Comparison of ENCODE assay signal across 13 cellular contexts in genomic region chr1:199172286-199173124, GRCh38.
A peak's percentile ranks its signal among the peaks of the same experiment; 100 is the strongest.
DNase-seq lines count a peak whose midpoint lies in the region; ATAC-seq and TF ChIP-seq lines count a peak whose summit lies in the region.
"Had no signal": no experiment of that assay in that cellular context is flagged by ENCODE, and none has a peak within 500 bp of the region (broad histone marks: within the 10 kb centered on the region; RNA-seq: fewer than 3 reads in every experiment).

No MANE protein-coding gene starts in this region.

- in situ Hi-C loops in gastrocnemius medialis (cut with MboI; ENCODE audit: low sequenced_read_pairs in 4 of 4) = no loop called here

- no peaks in the 10 kb centered on the region for H3K27me3 ChIP-seq in gastrocnemius medialis

- intact Hi-C loops in activated CD4-positive, alpha-beta memory T cell treated with anti-CD3 and anti-CD28 coated beads for 36 hours (cut with micrococcal nuclease) = loop anchor here (1.0 to 5.0 kb wide), 7 partner anchors 54 to 650 kb away; no protein-coding TSS in a partner anchor
- intact Hi-C loops in gastrocnemius medialis (cut with DNase I; ENCODE audit: low total_unique reads) = no loop called here

- H3K27me3 Mint-ChIP-seq in activated CD4-positive, alpha-beta memory T cell treated with anti-CD3 and anti-CD28 coated beads for 36 hours = no peaks in the 10 kb centered on the region
- peaks cover 2% of the 10 kb centered on the region for H3K27me3 Mint-ChIP-seq in activated CD4-positive, alpha-beta memory T cell treated with anti-CD3 and anti-CD28 coated beads, Interleukin-2, amount 10 ng/mL, durations not matched to agents 7 days and 5 days
- H3K27me3 Mint-ChIP-seq in activated CD8-positive, alpha-beta T cell treated with anti-CD3 and anti-CD28 coated beads, Interleukin-2, amount 10 ng/mL, durations not matched to agents 7 days and 5 days (ENCODE audit: low read depth) = peaks cover 1% of the 10 kb centered on the region
- no peaks in the 10 kb centered on the region for H3K27me3 Mint-ChIP-seq in stimulated activated memory B cell treated with anti-CD40 and anti-IgM and Interleukin-4, amounts not matched to agents 10 μg/mL and 1 μg/mL and 100 μg/mL, for 72 hours

- no peaks in the 10 kb centered on the region for H3K36me3 Mint-ChIP-seq in activated CD4-positive, alpha-beta memory T cell treated with anti-CD3 and anti-CD28 coated beads for 36 hours
- no peaks in the 10 kb centered on the region for H3K36me3 Mint-ChIP-seq in activated CD4-positive, alpha-beta memory T cell treated with anti-CD3 and anti-CD28 coated beads, Interleukin-2, amount 10 ng/mL, durations not matched to agents 7 days and 5 days (ENCODE audit: low read depth)
- peaks cover 2% of the 10 kb centered on the region for H3K36me3 Mint-ChIP-seq in activated CD8-positive, alpha-beta T cell treated with anti-CD3 and anti-CD28 coated beads, Interleukin-2, amount 10 ng/mL, durations not matched to agents 7 days and 5 days (ENCODE audit: low read depth)
- no peaks in the 10 kb centered on the region for H3K36me3 Mint-ChIP-seq in stimulated activated memory B cell treated with anti-CD40 and anti-IgM and Interleukin-4, amounts not matched to agents 10 μg/mL and 1 μg/mL and 100 μg/mL, for 72 hours

- peaks cover 51% of the 10 kb centered on the region for H3K4me1 Mint-ChIP-seq in activated CD4-positive, alpha-beta memory T cell treated with anti-CD3 and anti-CD28 coated beads for 36 hours (ENCODE audit: low read depth)
- peaks cover 34% of the 10 kb centered on the region for H3K4me1 Mint-ChIP-seq in activated CD4-positive, alpha-beta memory T cell treated with anti-CD3 and anti-CD28 coated beads, Interleukin-2, amount 10 ng/mL, durations not matched to agents 7 days and 5 days
- peaks cover 52% of the 10 kb centered on the region for H3K4me1 Mint-ChIP-seq in activated CD8-positive, alpha-beta T cell treated with anti-CD3 and anti-CD28 coated beads, Interleukin-2, amount 10 ng/mL, durations not matched to agents 7 days and 5 days (ENCODE audit: low read depth)
- H3K4me1 Mint-ChIP-seq in stimulated activated memory B cell treated with anti-CD40 and anti-IgM and Interleukin-4, amounts not matched to agents 10 μg/mL and 1 μg/mL and 100 μg/mL, for 72 hours = peaks cover 31% of the 10 kb centered on the region

- no peak overlapping the region for H3K27ac ChIP-seq in gastrocnemius medialis

- H3K4me3 ChIP-seq in gastrocnemius medialis = no peak overlapping the region

- CTCF ChIA-PET in activated CD4-positive, alpha-beta memory T cell treated with anti-CD3 and anti-CD28 coated beads for 36 hours (lab: Charles Lee) = no interaction called here
- CTCF ChIA-PET in activated CD4-positive, alpha-beta memory T cell treated with anti-CD3 and anti-CD28 coated beads, Interleukin-2, amount 10 ng/mL, durations not matched to agents 7 days and 5 days (lab: Charles Lee) = interaction anchor here (0.6 to 1.5 kb wide), 2 partner anchors 18 to 160 kb away, joined by 3 to 6 read pairs; no protein-coding TSS in a partner anchor
- CTCF ChIA-PET in activated CD8-positive, alpha-beta T cell treated with anti-CD3 and anti-CD28 coated beads, Interleukin-2, amount 10 ng/mL, durations not matched to agents 7 days and 5 days (lab: Charles Lee) = interaction anchor here (1.4 to 2.9 kb wide), 3 partner anchors 10 to 70 kb away, joined by 4 to 12 read pairs (median 11); no protein-coding TSS in a partner anchor

- POLR2A ChIA-PET in activated CD4-positive, alpha-beta memory T cell treated with anti-CD3 and anti-CD28 coated beads for 36 hours (lab: Charles Lee) = interaction anchor here (0.8 to 1.5 kb wide), 2 partner anchors 83 to 252 kb away, joined by 3 to 5 read pairs; no protein-coding TSS in a partner anchor
- POLR2A ChIA-PET in activated CD4-positive, alpha-beta memory T cell treated with anti-CD3 and anti-CD28 coated beads, Interleukin-2, amount 10 ng/mL, durations not matched to agents 7 days and 5 days (lab: Charles Lee) = interaction anchor here (0.8 to 1.3 kb wide), 4 partner anchors 9 to 83 kb away, joined by 3 to 10 read pairs (median 4); no protein-coding TSS in a partner anchor
- POLR2A ChIA-PET in activated CD8-positive, alpha-beta T cell treated with anti-CD3 and anti-CD28 coated beads, Interleukin-2, amount 10 ng/mL, durations not matched to agents 7 days and 5 days (lab: Charles Lee) = interaction anchor here (1.0 to 1.5 kb wide), 2 partner anchors 235 to 238 kb away, joined by 3 to 4 read pairs; no protein-coding TSS in a partner anchor

- H3K36me3 ChIP-seq in gastrocnemius medialis = no peaks in the 10 kb centered on the region

- DNase-seq in activated CD4-positive, alpha-beta memory T cell treated with anti-CD3 and anti-CD28 coated beads for 36 hours = no peak
- DNase-seq in activated CD4-positive, alpha-beta memory T cell treated with anti-CD3 and anti-CD28 coated beads, Interleukin-2, amount 10 ng/mL, durations not matched to agents 7 days and 5 days = no peak
- no peak for DNase-seq in activated CD8-positive, alpha-beta T cell treated with anti-CD3 and anti-CD28 coated beads, Interleukin-2, amount 10 ng/mL, durations not matched to agents 7 days and 5 days
- DNase-seq in gastrocnemius medialis = no peak
- DNase-seq: ACHN, left colon, NCI-H524, substantia nigra, SW 1271 had no signal

- H3K4me3 Mint-ChIP-seq in activated CD4-positive, alpha-beta memory T cell treated with anti-CD3 and anti-CD28 coated beads for 36 hours = no peak overlapping the region
- no peak overlapping the region for H3K4me3 Mint-ChIP-seq in activated CD4-positive, alpha-beta memory T cell treated with anti-CD3 and anti-CD28 coated beads, Interleukin-2, amount 10 ng/mL, durations not matched to agents 7 days and 5 days
- H3K4me3 Mint-ChIP-seq in activated CD8-positive, alpha-beta T cell treated with anti-CD3 and anti-CD28 coated beads, Interleukin-2, amount 10 ng/mL, durations not matched to agents 7 days and 5 days = no peak overlapping the region
- no peak overlapping the region for H3K4me3 Mint-ChIP-seq in stimulated activated memory B cell treated with anti-CD40 and anti-IgM and Interleukin-4, amounts not matched to agents 10 μg/mL and 1 μg/mL and 100 μg/mL, for 72 hours

- TF ChIP-seq CTCF in gastrocnemius medialis (IDR thresholded peaks at IDR 0.05 in 4 of 5, conservative IDR thresholded peaks at IDR 0.05 in 1 of 5) = no peak

- H3K4me1 ChIP-seq in gastrocnemius medialis = no peaks in the 10 kb centered on the region

- ATAC-seq in HG02870 (IDR thresholded peaks at IDR 0.05; ENCODE audit: unreplicated experiment) (peak; percentile 22), gastrocnemius medialis (no peak), GM21786 (IDR thresholded peaks at IDR 0.05; ENCODE audit: unreplicated experiment) (no peak), HG02763 (IDR thresholded peaks at IDR 0.05; ENCODE audit: unreplicated experiment) (no peak)
- no peak for ATAC-seq in activated CD8-positive, alpha-beta T cell treated with anti-CD3 and anti-CD28 coated beads, Interleukin-2, amount 10 ng/mL, durations not matched to agents 7 days and 5 days
- peak; percentile 38 for ATAC-seq in stimulated activated memory B cell treated with anti-CD40 and anti-IgM and Interleukin-4, amounts not matched to agents 10 μg/mL and 1 μg/mL and 100 μg/mL, for 72 hours
- ATAC-seq: left colon had no signal

- no peaks in the 10 kb centered on the region for H3K9me3 ChIP-seq in gastrocnemius medialis

- peak overlapping the region; percentile 13 for H3K27ac Mint-ChIP-seq in activated CD4-positive, alpha-beta memory T cell treated with anti-CD3 and anti-CD28 coated beads for 36 hours
- no peak overlapping the region for H3K27ac Mint-ChIP-seq in activated CD4-positive, alpha-beta memory T cell treated with anti-CD3 and anti-CD28 coated beads, Interleukin-2, amount 10 ng/mL, durations not matched to agents 7 days and 5 days
- H3K27ac Mint-ChIP-seq in activated CD8-positive, alpha-beta T cell treated with anti-CD3 and anti-CD28 coated beads, Interleukin-2, amount 10 ng/mL, durations not matched to agents 7 days and 5 days = peak overlapping the region; percentile 57
- H3K27ac Mint-ChIP-seq in stimulated activated memory B cell treated with anti-CD40 and anti-IgM and Interleukin-4, amounts not matched to agents 10 μg/mL and 1 μg/mL and 100 μg/mL, for 72 hours = no peak overlapping the region

- no peaks in the 10 kb centered on the region for H3K9me3 Mint-ChIP-seq in activated CD4-positive, alpha-beta memory T cell treated with anti-CD3 and anti-CD28 coated beads for 36 hours
- H3K9me3 Mint-ChIP-seq in activated CD4-positive, alpha-beta memory T cell treated with anti-CD3 and anti-CD28 coated beads, Interleukin-2, amount 10 ng/mL, durations not matched to agents 7 days and 5 days = no peaks in the 10 kb centered on the region
- peaks cover 5% of the 10 kb centered on the region for H3K9me3 Mint-ChIP-seq in activated CD8-positive, alpha-beta T cell treated with anti-CD3 and anti-CD28 coated beads, Interleukin-2, amount 10 ng/mL, durations not matched to agents 7 days and 5 days (ENCODE audit: insufficient read depth)
- no peaks in the 10 kb centered on the region for H3K9me3 Mint-ChIP-seq in stimulated activated memory B cell treated with anti-CD40 and anti-IgM and Interleukin-4, amounts not matched to agents 10 μg/mL and 1 μg/mL and 100 μg/mL, for 72 hours

- no peak for TF ChIP-seq POLR2A in gastrocnemius medialis (IDR thresholded peaks at IDR 0.05)

Comparison
In these comparisons a context has a peak if more than half of its experiments do, and no peak if none do; other contexts are left out.
1. H3K27ac Mint-ChIP-seq: peak in activated CD4-positive, alpha-beta memory T cell treated with anti-CD3 and anti-CD28 coated beads for 36 hours (single experiment) and activated CD8-positive, alpha-beta T cell treated with anti-CD3 and anti-CD28 coated beads, Interleukin-2, amount 10 ng/mL, durations not matched to agents 7 days and 5 days (single experiment); none in activated CD4-positive, alpha-beta memory T cell treated with anti-CD3 and anti-CD28 coated beads, Interleukin-2, amount 10 ng/mL, durations not matched to agents 7 days and 5 days (single experiment) and stimulated activated memory B cell treated with anti-CD40 and anti-IgM and Interleukin-4, amounts not matched to agents 10 μg/mL and 1 μg/mL and 100 μg/mL, for 72 hours (single experiment).
2. ATAC-seq: peak in HG02870 (single experiment) and stimulated activated memory B cell treated with anti-CD40 and anti-IgM and Interleukin-4, amounts not matched to agents 10 μg/mL and 1 μg/mL and 100 μg/mL, for 72 hours (single experiment); none in activated CD8-positive, alpha-beta T cell treated with anti-CD3 and anti-CD28 coated beads, Interleukin-2, amount 10 ng/mL, durations not matched to agents 7 days and 5 days (single experiment), gastrocnemius medialis (0 of 2), GM21786 (single experiment) and HG02763 (single experiment).